ENCODE assay signal across 18 cellular contexts in genomic region chr9:84478996-84479395, GRCh38.
DNase-seq lines count a peak whose midpoint lies in the region; ATAC-seq, FAIRE-seq and TF ChIP-seq lines count a peak whose summit lies in the region.
"Had no signal": no experiment of that assay in that cellular context is flagged by ENCODE, and none has a peak within 500 bp of the region (broad histone marks: within the 10 kb centered on the region; RNA-seq: fewer than 3 reads in every experiment).

No MANE protein-coding gene starts in this region.

- no peaks in the 10 kb centered on the region for H3K4me1 ChIP-seq in H9 (ENCODE audit: insufficient read depth, low read length)
- H3K4me1 ChIP-seq: BE2C, HAP-1 had no signal

- no peak overlapping the region for H2BK5ac ChIP-seq in H9 (ENCODE audit: insufficient read length, low read length)

- H3K79me1 ChIP-seq in H9 (ENCODE audit: insufficient read depth, low read depth, low read length, poor library complexity, severe bottlenecking) = no peaks in the 10 kb centered on the region

- intact Hi-C loops in Calu3 (cut with micrococcal nuclease; ENCODE audit: unreplicated experiment) = no loop called here

- no peak for ATAC-seq in WTC11
- no peak for ATAC-seq in GM21825 (IDR thresholded peaks at IDR 0.05; ENCODE audit: unreplicated experiment)

- no peaks in the 10 kb centered on the region for H4K20me1 ChIP-seq in H9 (ENCODE audit: control insufficient read depth, insufficient read depth, insufficient read length)

- no peak overlapping the region for H2BK20ac ChIP-seq in H9 (ENCODE audit: low read depth, low read length, poor library complexity, severe bottlenecking)

- no peak overlapping the region for H3K23ac ChIP-seq in H9 (ENCODE audit: insufficient read length, low read depth, low read length)

- H3K4me3 ChIP-seq in AG10803 (ENCODE audit: low read length) = no peak overlapping the region
- no peak overlapping the region for H3K4me3 ChIP-seq in MG63
- no peak overlapping the region for H3K4me3 ChIP-seq in bronchial epithelial cell (ENCODE audit: low read depth, low read length)
- H3K4me3 ChIP-seq: HAP-1 had no signal

- H4K8ac ChIP-seq in H9 (replicated peaks; ENCODE audit: insufficient read length, low read depth, low read length) = no peak overlapping the region

- no peak overlapping the region for H2BK15ac ChIP-seq in H9 (ENCODE audit: low read depth, low read length)

- POLR2A ChIA-PET in WTC11 (lab: Charles Lee) = no interaction called here

- H3K9me3 ChIP-seq in MG63 = no peaks in the 10 kb centered on the region
- H3K9me3 ChIP-seq in H9 (ENCODE audit: control insufficient read depth, low read depth, low read length) = no peaks in the 10 kb centered on the region
- H3K9me3 ChIP-seq: BE2C, HAP-1 had no signal

- H2BK12ac ChIP-seq in H9 (ENCODE audit: insufficient read length, low read depth, low read length) = no peak overlapping the region

- H3K4ac ChIP-seq in H9 (ENCODE audit: low read depth, low read length) = no peak overlapping the region

- no peak overlapping the region for H2AK5ac ChIP-seq in H9 (ENCODE audit: insufficient read length, low read length)

- no peak overlapping the region for H3K56ac ChIP-seq in H9 (ENCODE audit: insufficient read length, low read depth, low read length)

- no peaks in the 10 kb centered on the region for H3K27me3 ChIP-seq in MG63
- H3K27me3 ChIP-seq in bronchial epithelial cell (ENCODE audit: control insufficient read depth, insufficient read depth, low read length) = no peaks in the 10 kb centered on the region
- no peaks in the 10 kb centered on the region for H3K27me3 ChIP-seq in H9 (ENCODE audit: insufficient read depth, low read length)
- H3K27me3 ChIP-seq: BE2C had no signal

- FAIRE-seq in bronchial epithelial cell (lab: Jason Lieb, UNC) = no peak
- FAIRE-seq: D721Med, G401.6, GM12891, GM19239, H1 had no signal

- no peaks in the 10 kb centered on the region for H3K79me2 ChIP-seq in H9 (ENCODE audit: insufficient read depth, low read length)

- H3K36me3 Mint-ChIP-seq in WTC11 = 0 out of 2 replicates have a peak, but pooled peaks cover 2% of the 10 kb centered on the region
- H3K36me3 Mint-ChIP-seq in H9 (ENCODE audit: insufficient read depth in 1 of 3, low read depth in 3 of 3) = no peaks in the 10 kb centered on the region
- H3K36me3 Mint-ChIP-seq in Calu3 (ENCODE audit: insufficient read depth, unreplicated experiment) = no peaks in the 10 kb centered on the region
- H3K36me3 Mint-ChIP-seq: CD4-positive, CD25-positive, alpha-beta regulatory T cell; CD8-positive, alpha-beta memory T cell had no signal

- peaks cover 17% of the 10 kb centered on the region for H3K9me3 Mint-ChIP-seq in WTC11
- peaks cover under 1 to 3% of the 10 kb centered on the region in 2 experiments; a peak in 1 of 5 replicates for H3K9me3 Mint-ChIP-seq in H9
- peaks cover 2% of the 10 kb centered on the region for H3K9me3 Mint-ChIP-seq in Calu3 (ENCODE audit: low read depth, unreplicated experiment)

- no peak overlapping the region for H2AFZ ChIP-seq in H9 (ENCODE audit: low read length)

- H3K9ac ChIP-seq in H9 (ENCODE audit: extremely low read depth, insufficient read length, low read length) = no peak overlapping the region

- no peak overlapping the region for H3K14ac ChIP-seq in H9 (ENCODE audit: insufficient read depth, low read length)

- H4K91ac ChIP-seq in H9 (ENCODE audit: insufficient read length, low read depth, low read length) = no peak overlapping the region

- TF ChIP-seq CTCF in AG10803 (conservative IDR thresholded peaks at IDR 0.05; ENCODE audit: low read length) (no peak), WTC11 (IDR thresholded peaks at IDR 0.05) (no peak), bronchial epithelial cell (IDR thresholded peaks at IDR 0.05; ENCODE audit: insufficient read depth, low read length, severe bottlenecking) (no peak), H9 (conservative IDR thresholded peaks at IDR 0.05) (no peak), Calu3 (IDR thresholded peaks at IDR 0.05; ENCODE audit: unreplicated experiment) (no peak)

- H3K36me3 ChIP-seq in MG63 = no peaks in the 10 kb centered on the region
- H3K36me3 ChIP-seq in bronchial epithelial cell (ENCODE audit: control insufficient read depth, insufficient read depth, low read length) = no peaks in the 10 kb centered on the region
- H3K36me3 ChIP-seq: BE2C, HAP-1 had no signal

- H3K27ac ChIP-seq in H9 (ENCODE audit: insufficient read length, low read depth, low read length) = no peak overlapping the region

- H3K4me3 Mint-ChIP-seq in WTC11 = no peak overlapping the region
- H3K4me3 Mint-ChIP-seq in H9 = no peak overlapping the region
- no peak overlapping the region for H3K4me3 Mint-ChIP-seq in Calu3 (ENCODE audit: low read depth, unreplicated experiment)
- H3K4me3 Mint-ChIP-seq: CD4-positive, CD25-positive, alpha-beta regulatory T cell; CD8-positive, alpha-beta memory T cell had no signal

- no CpG with 5 or more reads among the region's 3 CpGs for WGBS in H9 (ENCODE audit: extremely low coverage, insufficient read length, low lambda C conversion rate)

- peak; percentile 2 for DNase-seq in AG10803 (ENCODE audit: low read depth)
- DNase-seq in MG63 = peak; percentile 10
- DNase-seq in WTC11 (ENCODE audit: low spot score) = no peak
- peak; percentile 60 for DNase-seq in bronchial epithelial cell (ENCODE audit: low read depth)
- DNase-seq in H9 = no peak
- no peak for DNase-seq in Calu3
- DNase-seq: BE2C; C1 segment of cervical spinal cord; CD4-positive, CD25-positive, alpha-beta regulatory T cell; CD8-positive, alpha-beta memory T cell; COR-L47 had no signal

- no peak overlapping the region for H4K5ac ChIP-seq in H9 (ENCODE audit: insufficient read length, low read depth, low read length)

- no peaks in the 10 kb centered on the region for H3K23me2 ChIP-seq in H9 (ENCODE audit: insufficient read length, low read depth, low read length, poor library complexity, severe bottlenecking)

- H3K18ac ChIP-seq in H9 (ENCODE audit: insufficient read length, low read depth, low read length) = no peak overlapping the region

- H3T11ph ChIP-seq in H9 (ENCODE audit: low read length) = no peak overlapping the region

- BruUV-seq in Calu3 (replicated peaks; lab: Mats Ljungman, UMichigan) = no TSS peak

- H3K4me1 Mint-ChIP-seq in WTC11 (peaks cover 3% of the 10 kb centered on the region; the same call in 1 of the 2 replicates), H9 (peaks cover 3 to 4% of the 10 kb centered on the region in 2 experiments; a peak in 1 of 4 replicates), Calu3 (ENCODE audit: low read depth, unreplicated experiment) (no peaks in the 10 kb centered on the region)
- H3K4me1 Mint-ChIP-seq: CD4-positive, CD25-positive, alpha-beta regulatory T cell; CD8-positive, alpha-beta memory T cell had no signal

- H3K27me3 Mint-ChIP-seq in WTC11 (ENCODE audit: low read depth) = no peaks in the 10 kb centered on the region
- H3K27me3 Mint-ChIP-seq in H9 (ENCODE audit: low read depth) = no peaks in the 10 kb centered on the region
- H3K27me3 Mint-ChIP-seq in Calu3 (ENCODE audit: unreplicated experiment) = peaks cover 17% of the 10 kb centered on the region

- H3K27ac Mint-ChIP-seq in WTC11 (no peak overlapping the region), H9 (no peak overlapping the region), Calu3 (ENCODE audit: unreplicated experiment) (no peak overlapping the region)
- H3K27ac Mint-ChIP-seq: CD4-positive, CD25-positive, alpha-beta regulatory T cell had no signal

- no peak overlapping the region for H3K4me2 ChIP-seq in H9 (ENCODE audit: insufficient read depth, insufficient read length, low read length)

- CTCF ChIA-PET in WTC11 (lab: Charles Lee) (interaction anchor here (1.1 kb wide), 1 partner anchor 82 kb away, joined by 3 read pairs; no protein-coding TSS in a partner anchor), Calu3 (lab: Charles Lee) (no interaction called here)

- no peak overlapping the region for H2BK120ac ChIP-seq in H9 (ENCODE audit: low read depth, low read length, poor library complexity, severe bottlenecking)

TF ChIP-seq in WTC11, 78 proteins besides CTCF, POLR2A, EP300 and RAD21:
- no peak for TF ChIP-seq CBFB (CRISPR knock-in tag; IDR thresholded peaks at IDR 0.05; ENCODE audit: low read depth)
- TF ChIP-seq HMGA2 (CRISPR knock-in tag; IDR thresholded peaks at IDR 0.05) = 0 out of 2 replicates have a peak, but pooled peaks have one; percentile 2

Comparison
In these comparisons a context has a peak if more than half of its experiments do, and no peak if none do; other contexts are left out.
1. DNase-seq: peak in AG10803 (single experiment), MG63 (single experiment) and bronchial epithelial cell (single experiment); none in WTC11 (single experiment), H9 (single experiment) and Calu3 (single experiment).